In genomic region chrX:26783512-26784225, GRCh38 we compare ENCODE assay signal across 8 cellular contexts.
DNase-seq lines count a peak whose midpoint lies in the region; ATAC-seq and TF ChIP-seq lines count a peak whose summit lies in the region.

No MANE protein-coding gene starts in this region.

- H3K27me3 Mint-ChIP-seq in activated T-cell treated with anti-CD3 and anti-CD28 coated beads, Interleukin-2, amount 50 U/mL, for 72 hours (ENCODE audit: low read depth): no peaks in the 10 kb centered on the region
- no peaks in the 10 kb centered on the region for H3K27me3 Mint-ChIP-seq in chondrocyte (ENCODE audit: low read depth)

- no peak overlapping the region for H2BK12ac ChIP-seq in neuronal stem cell (ENCODE audit: low read length)

- H3K27me3 ChIP-seq in neuronal stem cell (ENCODE audit: control insufficient read depth in 3 of 3, insufficient read depth in 3 of 3, low read depth in 1 of 3, low read length in 3 of 3): no peaks in the 10 kb centered on the region

- H2AK5ac ChIP-seq in neuronal stem cell (ENCODE audit: low read depth, low read length): no peak overlapping the region

- H3K36me3 ChIP-seq in neuronal stem cell (replicated peaks in 1 of 2; ENCODE audit: control insufficient read depth in 2 of 2, insufficient read depth in 2 of 2, low read length in 2 of 2): no peaks in the 10 kb centered on the region

- H3K36me3 Mint-ChIP-seq in activated T-cell treated with anti-CD3 and anti-CD28 coated beads, Interleukin-2, amount 50 U/mL, for 72 hours (ENCODE audit: insufficient read depth in 2 of 2): no peaks in the 10 kb centered on the region
- no peaks in the 10 kb centered on the region for H3K36me3 Mint-ChIP-seq in chondrocyte (ENCODE audit: low read depth)

- no peak overlapping the region for H3K4me2 ChIP-seq in neuronal stem cell (ENCODE audit: insufficient read depth, low read length, poor library complexity, severe bottlenecking)

- no peak for ATAC-seq in activated T-cell treated with anti-CD3 and anti-CD28 coated beads, Interleukin-2, amount 50 U/mL, for 72 hours (replicated peaks in 1 of 2)

- no peak overlapping the region for H3K18ac ChIP-seq in neuronal stem cell (ENCODE audit: low read length)

- peak; percentile 18 for TF ChIP-seq CTCF in HFF-Myc (IDR thresholded peaks at IDR 0.05; ENCODE audit: low read depth, low read length, missing control alignments)
- peak; percentile 72 for TF ChIP-seq CTCF in chondrocyte (IDR thresholded peaks at IDR 0.05)

- H3K9ac ChIP-seq in neuronal stem cell (ENCODE audit: low read depth, low read length, poor library complexity): no peak overlapping the region

- H2BK15ac ChIP-seq in neuronal stem cell (ENCODE audit: low read length): no peak overlapping the region

- H4K91ac ChIP-seq in neuronal stem cell (ENCODE audit: low read depth, low read length, poor library complexity): no peak overlapping the region

- H3K4me1 ChIP-seq in neuronal stem cell (ENCODE audit: control insufficient read depth in 2 of 2, insufficient read depth in 1 of 2, low read depth in 1 of 2, low read length in 2 of 2): no peaks in the 10 kb centered on the region

- no peak overlapping the region for H3K27ac Mint-ChIP-seq in activated T-cell treated with anti-CD3 and anti-CD28 coated beads, Interleukin-2, amount 50 U/mL, for 72 hours
- H3K27ac Mint-ChIP-seq in chondrocyte (ENCODE audit: unreplicated experiment): no peak overlapping the region

- no peak overlapping the region for H2BK5ac ChIP-seq in neuronal stem cell (ENCODE audit: low read length)

- no peak overlapping the region for H3K23ac ChIP-seq in neuronal stem cell (ENCODE audit: low read depth, low read length, poor library complexity)

- H3K9me3 ChIP-seq in neuronal stem cell (replicated peaks in 1 of 2; ENCODE audit: control insufficient read depth in 2 of 2, insufficient read depth in 1 of 2, low read depth in 1 of 2, low read length in 2 of 2): no peaks in the 10 kb centered on the region

- no peak overlapping the region for H2AFZ ChIP-seq in neuronal stem cell (ENCODE audit: low read length)

- H3K4me3 Mint-ChIP-seq in activated T-cell treated with anti-CD3 and anti-CD28 coated beads, Interleukin-2, amount 50 U/mL, for 72 hours: no peak overlapping the region
- no peak overlapping the region for H3K4me3 Mint-ChIP-seq in chondrocyte (ENCODE audit: unreplicated experiment)

- no peak overlapping the region for H4K8ac ChIP-seq in neuronal stem cell (ENCODE audit: low read depth, low read length)

- no peak overlapping the region for H3K27ac ChIP-seq in neuronal stem cell (replicated peaks; ENCODE audit: low read length)

- no peak overlapping the region for H2BK120ac ChIP-seq in neuronal stem cell (ENCODE audit: low read depth, low read length)

- H3K79me1 ChIP-seq in neuronal stem cell (ENCODE audit: low read depth, low read length): no peaks in the 10 kb centered on the region

- no peak overlapping the region for H3K4ac ChIP-seq in neuronal stem cell (ENCODE audit: low read length)

- peaks cover 0 to 3% of the 10 kb centered on the region in 2 donors for H3K9me3 Mint-ChIP-seq in activated T-cell treated with anti-CD3 and anti-CD28 coated beads, Interleukin-2, amount 50 U/mL, for 72 hours
- peaks cover under 1% of the 10 kb centered on the region for H3K9me3 Mint-ChIP-seq in chondrocyte (ENCODE audit: low read depth)

- no peak overlapping the region for H3K4me3 ChIP-seq in HFF-Myc (replicated peaks; ENCODE audit: low read depth, low read length)
- no peak overlapping the region for H3K4me3 ChIP-seq in neuronal stem cell (ENCODE audit: low read length in 2 of 2)

- no peaks in the 10 kb centered on the region for H3K4me1 Mint-ChIP-seq in activated T-cell treated with anti-CD3 and anti-CD28 coated beads, Interleukin-2, amount 50 U/mL, for 72 hours (ENCODE audit: low read depth)
- no peaks in the 10 kb centered on the region for H3K4me1 Mint-ChIP-seq in chondrocyte (ENCODE audit: low read depth)

- peak; percentile 0 to 4 for DNase-seq in activated T-cell treated with anti-CD3 and anti-CD28 coated beads, Interleukin-2, amount 50 U/mL, for 72 hours
- no peak for DNase-seq in activated T-cell treated with anti-CD3 and anti-CD28 coated beads, Interleukin-2, amount 50 U/mL, for 1 hour
- DNase-seq in HFF-Myc (ENCODE audit: extremely low read depth, low read depth): no peak
- peak; percentile 52 for DNase-seq in NCI-H2171 treated with DMSO at 0.1 percent for 48 hours (lab: John Stamatoyannopoulos, UW)
- DNase-seq in chondrocyte (ENCODE audit: low spot score): no peak
- DNase-seq in neuronal stem cell (ENCODE audit: low spot score): peak; percentile 0
- no peak for DNase-seq in stimulated activated naive CD4-positive, alpha-beta T cell treated with Interleukin-2 at 50 U/mL for 16 hours (lab: John Stamatoyannopoulos, UW)
- DNase-seq in dedifferentiated amniotic fluid mesenchymal stem cell (ENCODE audit: extremely low spot score): no peak

- H3K14ac ChIP-seq in neuronal stem cell (ENCODE audit: low read length): no peak overlapping the region

- WGBS in neuronal stem cell (ENCODE audit: extremely low coverage in 2 of 2, insufficient read length in 2 of 2, insufficient replicate concordance in 1 of 2), 2 donors: no CpG with 5 or more reads among the region's 10 CpGs

Comparison
In these comparisons a context has a peak if more than half of its experiments do, and no peak if none do; other contexts are left out.
1. DNase-seq: peak in activated T-cell treated with anti-CD3 and anti-CD28 coated beads, Interleukin-2, amount 50 U/mL, for 72 hours (2 of 2), NCI-H2171 treated with DMSO at 0.1 percent for 48 hours (single experiment) and neuronal stem cell (single experiment); none in activated T-cell treated with anti-CD3 and anti-CD28 coated beads, Interleukin-2, amount 50 U/mL, for 1 hour (single experiment), HFF-Myc (single experiment), chondrocyte (single experiment), stimulated activated naive CD4-positive, alpha-beta T cell treated with Interleukin-2 at 50 U/mL for 16 hours (single experiment) and dedifferentiated amniotic fluid mesenchymal stem cell (single experiment).